In genomic region chr12:67943295-67943892, GRCh38 we compare ENCODE assay signal across 8 cellular contexts.
A peak's percentile ranks its signal among the peaks of the same experiment; 100 is the strongest.
DNase-seq lines count a peak whose midpoint lies in the region; ATAC-seq and TF ChIP-seq lines count a peak whose summit lies in the region.

No MANE protein-coding gene starts in this region.

- TF ChIP-seq CTCF in HL-60 (IDR thresholded peaks at IDR 0.05; ENCODE audit: insufficient read depth, low read length) (peak; percentile 49), nephron (IDR thresholded peaks at IDR 0.05; ENCODE audit: unreplicated experiment in 3 of 3) (peak; percentile 65 to 74 (median 73))

- peaks cover 38% of the 10 kb centered on the region for H3K4me1 Mint-ChIP-seq in nephron

- no peak overlapping the region for H3K4me3 ChIP-seq in HL-60 (replicated peaks; ENCODE audit: insufficient read depth, low read length)

- H3K36me3 Mint-ChIP-seq in nephron (ENCODE audit: low read depth) = no peaks in the 10 kb centered on the region

- H3K27me3 ChIP-seq in HL-60 (ENCODE audit: insufficient read depth, poor library complexity, severe bottlenecking) = peaks cover 12% of the 10 kb centered on the region

- H3K27ac Mint-ChIP-seq in nephron = peak overlapping the region in 1 of 3 experiments; percentile 21

- H3K27me3 Mint-ChIP-seq in nephron (ENCODE audit: low read depth) = no peaks in the 10 kb centered on the region

- no peak overlapping the region for H3K27ac ChIP-seq in HL-60 (replicated peaks)

- in situ Hi-C loops in ACHN (cut with HindIII; ENCODE audit: low pct_ligation_motif_present, low pct_unique_long_range_greater_than_20kb, low sequenced_read_pairs) = no loop called here

- peak; percentile 69 for ATAC-seq in GM18519 (IDR thresholded peaks at IDR 0.05; ENCODE audit: low FRiP score, unreplicated experiment)

- TF ChIP-seq POLR2A in erythroblast (IDR thresholded peaks at IDR 0.05; ENCODE audit: low read length) = no peak

- DNase-seq in ACHN (peak; percentile 84), HL-60 (ENCODE audit: low read depth in 1 of 2, low spot score in 1 of 2) (peak in 1 of 2 experiments; percentile 42), NCI-H82 treated with DMSO at 0.1 percent for 48 hours (lab: John Stamatoyannopoulos, UW; ENCODE audit: unreplicated experiment) (peak; percentile 78), erythroblast (lab: John Stamatoyannopoulos, UW) (peak; percentile 47 to 72), superior temporal gyrus (ENCODE audit: extremely low spot score) (peak; percentile 97)
- DNase-seq in activated CD8-positive, alpha-beta memory T cell treated with anti-CD3 and anti-CD28 coated beads for 4 hours (ENCODE audit: low read depth in 2 of 2) = peak; percentile 30 to 35

- H3K4me3 Mint-ChIP-seq in nephron = no peak overlapping the region

- H3K9me3 Mint-ChIP-seq in nephron = no peaks in the 10 kb centered on the region
